ENCODE assay signal across 10 cellular contexts in the genomic region with DNA sequence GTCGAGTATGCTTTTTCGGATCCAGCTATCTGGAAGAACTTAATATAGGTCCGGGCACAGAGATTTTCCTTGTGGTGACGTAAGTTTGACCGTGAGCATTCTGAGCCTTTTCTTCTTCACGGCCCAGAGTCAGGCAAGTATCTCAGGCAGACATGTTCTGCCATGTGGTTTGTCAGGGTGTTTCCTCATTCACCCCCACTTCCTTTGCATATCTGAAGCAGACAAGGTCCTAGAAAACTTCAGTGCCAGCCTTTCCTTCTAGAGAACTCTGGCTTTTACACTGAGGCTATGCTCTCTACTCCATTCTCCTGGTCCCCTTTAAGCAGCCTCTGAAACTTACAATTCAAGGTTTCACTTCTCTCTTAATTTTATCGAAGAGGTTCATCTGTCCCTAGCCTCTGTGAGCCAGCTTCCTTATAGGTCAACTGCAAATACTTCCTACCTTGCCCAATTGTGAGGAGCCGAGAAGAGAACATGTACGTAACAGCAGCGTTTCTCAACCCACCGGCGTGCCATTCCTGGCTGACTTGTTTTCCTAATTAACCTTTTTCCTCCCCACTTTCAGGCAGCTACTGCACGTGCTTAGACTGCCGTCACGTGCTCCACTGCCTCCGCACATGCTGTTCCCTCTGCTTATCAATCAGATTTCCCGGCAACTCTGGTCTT. TPM values are rescaled to one million over a fixed set of nuclear protein-coding genes. Genes with fewer than 3 reads are reported as not detected.
A peak's percentile ranks its signal among the peaks of the same experiment; 100 is the strongest.
DNase-seq lines count a peak whose midpoint lies in the region; ATAC-seq, FAIRE-seq and TF ChIP-seq lines count a peak whose summit lies in the region.
"Had no signal": no experiment of that assay in that cellular context is flagged by ENCODE, and none has a peak within 500 bp of the region (broad histone marks: within the 10 kb centered on the region; RNA-seq: fewer than 3 reads in every experiment).

No MANE protein-coding gene starts in this region.

- 77 to 89% (median 79%) methylated on average over 17 of the region's 17 CpGs for WGBS in small intestine, 3 donors

- DNase-seq in activated CD4-positive, alpha-beta T cell treated with anti-CD3 and anti-CD28 coated beads for 36 hours = peak; percentile 7
- DNase-seq in activated CD4-positive, alpha-beta T cell treated with anti-CD3 and anti-CD28 coated beads for 48 hours = no peak
- DNase-seq in SKM-1 (lab: John Stamatoyannopoulos, UW; ENCODE audit: unreplicated experiment) (peak; percentile 76), small intestine (peak; percentile 7), NCI-H82 (lab: John Stamatoyannopoulos, UW) (no peak), mesothelial cell of epicardium (ENCODE audit: low spot score in 2 of 2, unreplicated experiment in 2 of 2) (no peak), iPS-NIHi7 (ENCODE audit: extremely low spot score) (no peak)

- H3K27me3 Mint-ChIP-seq in activated CD4-positive, alpha-beta T cell treated with anti-CD3 and anti-CD28 coated beads for 36 hours = no peaks in the 10 kb centered on the region
- H3K27me3 Mint-ChIP-seq in mesothelial cell of epicardium (ENCODE audit: low read depth) = no peaks in the 10 kb centered on the region

- peaks cover 0 to 4% of the 10 kb centered on the region in 2 donors for H3K36me3 ChIP-seq in small intestine (ENCODE audit: control insufficient read depth in 2 of 2, insufficient read depth in 2 of 2, low read length in 2 of 2)

- H3K4me3 Mint-ChIP-seq in activated CD4-positive, alpha-beta T cell treated with anti-CD3 and anti-CD28 coated beads for 36 hours = peak overlapping the region; percentile 43
- H3K4me3 Mint-ChIP-seq in mesothelial cell of epicardium = no peak overlapping the region

- H3K27ac Mint-ChIP-seq in activated CD4-positive, alpha-beta T cell treated with anti-CD3 and anti-CD28 coated beads for 36 hours = peak overlapping the region; percentile 90
- no peak overlapping the region for H3K27ac Mint-ChIP-seq in mesothelial cell of epicardium

- no peak overlapping the region for H3K4me3 ChIP-seq in small intestine (ENCODE audit: low read depth in 1 of 2, low read length in 2 of 2)
- H3K4me3 ChIP-seq: A549, SK-N-MC had no signal

- FAIRE-seq in small intestine (lab: Jason Lieb, UNC) = no peak
- FAIRE-seq: A549 had no signal

- TF ChIP-seq CTCF in mesothelial cell of epicardium (IDR thresholded peaks at IDR 0.05; ENCODE audit: unreplicated experiment) = no peak

- peaks cover 61% of the 10 kb centered on the region for H3K36me3 Mint-ChIP-seq in activated CD4-positive, alpha-beta T cell treated with anti-CD3 and anti-CD28 coated beads for 36 hours (ENCODE audit: low read depth)
- peaks cover 16% of the 10 kb centered on the region for H3K36me3 Mint-ChIP-seq in mesothelial cell of epicardium

- H3K9me3 Mint-ChIP-seq in activated CD4-positive, alpha-beta T cell treated with anti-CD3 and anti-CD28 coated beads for 36 hours (ENCODE audit: low read depth) = no peaks in the 10 kb centered on the region
- H3K9me3 Mint-ChIP-seq in mesothelial cell of epicardium = no peaks in the 10 kb centered on the region

- CTCF ChIA-PET in activated CD4-positive, alpha-beta T cell treated with anti-CD3 and anti-CD28 coated beads for 36 hours (lab: Charles Lee) = interaction anchor here (0.6 to 0.8 kb wide), 2 partner anchors 37 to 130 kb away, joined by 3 read pairs; no protein-coding TSS in a partner anchor

- H3K4me1 Mint-ChIP-seq in activated CD4-positive, alpha-beta T cell treated with anti-CD3 and anti-CD28 coated beads for 36 hours = peaks cover 22% of the 10 kb centered on the region
- peaks cover 4% of the 10 kb centered on the region for H3K4me1 Mint-ChIP-seq in mesothelial cell of epicardium

- H3K27me3 ChIP-seq in small intestine (ENCODE audit: control insufficient read depth in 2 of 2, insufficient read depth in 2 of 2, low read length in 2 of 2) = no peaks in the 10 kb centered on the region

- intact Hi-C loops in activated CD4-positive, alpha-beta T cell treated with anti-CD3 and anti-CD28 coated beads for 36 hours (cut with DNase I, micrococcal nuclease) = no loop called here

- ATAC-seq in activated CD4-positive, alpha-beta T cell treated with anti-CD3 and anti-CD28 coated beads for 36 hours = peak; percentile 58
- ATAC-seq in HG02943 (IDR thresholded peaks at IDR 0.05; ENCODE audit: low read depth, unreplicated experiment) = peak; percentile 95
- ATAC-seq: A549 had no signal

- H3K27ac ChIP-seq in small intestine (ENCODE audit: low read depth in 1 of 2, low read length in 1 of 2) = peak overlapping the region; percentile 14 to 75
- H3K27ac ChIP-seq: A549, SK-N-MC had no signal

- no peaks in the 10 kb centered on the region for H3K9me3 ChIP-seq in small intestine (ENCODE audit: control insufficient read depth, low read depth)
- H3K9me3 ChIP-seq: A549 had no signal

- POLR2A ChIA-PET in activated CD4-positive, alpha-beta T cell treated with anti-CD3 and anti-CD28 coated beads for 36 hours (lab: Charles Lee) = no interaction called here

- no peaks in the 10 kb centered on the region for H3K4me1 ChIP-seq in small intestine (ENCODE audit: control insufficient read depth in 2 of 2, insufficient read depth in 1 of 2, low read depth in 1 of 2, low read length in 1 of 2)
- H3K4me1 ChIP-seq: A549 had no signal

RNA-seq across cellular contexts. Expression of a gene that starts 47.3 kb away (rescaled TPM):
- total RNA-seq in activated CD4-positive, alpha-beta T cell treated with anti-CD3 and anti-CD28 coated beads for 36 hours = 10 to 100 TPM; 86.9 to 92.1 TPM
- 10 to 100 TPM in 1 of 3 donors, 1 to 10 TPM in 2; 2.7 to 20.6 (median 4.9) TPM for polyA plus RNA-seq in small intestine
- 25.6 to 28.6 TPM (median 26.5 TPM) in 3 replicates for total RNA-seq in mesothelial cell of epicardium

Comparison
In these comparisons a context has a peak if more than half of its experiments do, and no peak if none do; other contexts are left out.
1. DNase-seq: peak in activated CD4-positive, alpha-beta T cell treated with anti-CD3 and anti-CD28 coated beads for 36 hours (single experiment), SKM-1 (single experiment) and small intestine (single experiment); none in activated CD4-positive, alpha-beta T cell treated with anti-CD3 and anti-CD28 coated beads for 48 hours (single experiment), NCI-H82 (single experiment), mesothelial cell of epicardium (0 of 2) and iPS-NIHi7 (single experiment).